Comparison of ENCODE assay signal across 19 cellular contexts in the genomic region with DNA sequence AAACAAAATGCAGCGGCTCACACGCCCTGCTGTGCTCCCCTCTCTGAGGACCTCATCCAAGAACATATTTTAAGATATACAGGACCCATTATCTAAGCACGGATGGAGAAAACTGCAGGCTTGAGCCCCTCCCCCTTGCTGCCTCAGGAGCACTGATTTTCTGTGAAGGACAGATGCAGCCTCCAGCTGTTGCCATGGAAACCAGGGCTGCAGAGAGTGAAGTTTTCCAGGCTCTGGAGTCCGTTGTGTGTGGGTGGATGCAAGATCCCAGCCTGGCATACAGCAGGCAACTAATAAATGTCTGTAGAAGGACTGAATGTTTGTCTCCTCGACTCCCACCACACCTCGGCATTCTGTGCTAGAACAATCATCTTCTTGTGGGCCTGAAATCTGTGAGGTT.
"Had no signal": no experiment of that assay in that cellular context is flagged by ENCODE, and none has a peak within 500 bp of the region (broad histone marks: within the 10 kb centered on the region; RNA-seq: fewer than 3 reads in every experiment).

No MANE protein-coding gene starts in this region.

- DNase-seq: activated CD4-positive, alpha-beta T cell treated with anti-CD3 and anti-CD28 coated beads, Interleukin-2, amount 50 U/mL, for 48 hours; activated CD4-positive, CD25-positive, alpha-beta regulatory T cell treated with anti-CD3 and anti-CD28 coated beads, Interleukin-2, amount 50 U/mL, for 72 hours; activated CD8-positive, alpha-beta memory T cell treated with anti-CD3 and anti-CD28 coated beads, Interleukin-2, amount 10 ng/mL, durations not matched to agents 7 days and 5 days; activated effector memory CD4-positive, alpha-beta T cell treated with Interleukin-2 at 50 U/mL for 16 hours; activated T-cell treated with anti-CD3 and anti-CD28 coated beads, Interleukin-2, amount 50 U/mL, for 24 hours; amniotic stem cell; brain microvascular endothelial cell; cerebellar nuclear complex; dermis blood vessel endothelial cell; endodermal cell; erythroblast; lower lobe of right lung; naive thymus-derived CD4-positive, alpha-beta T cell; stimulated activated CD4-positive, alpha-beta T cell treated with anti-CD3 and anti-CD28 coated beads, Interleukin-4, amount 100 ng/mL, for 4 hours; stomach; T-helper 9 cell; thyroid gland; uterus had no signal

- H3K4me3 ChIP-seq: lower lobe of right lung, stomach, thyroid gland, uterus had no signal

- H3K36me3 ChIP-seq: brain microvascular endothelial cell, lower lobe of right lung, stomach, thyroid gland, uterus had no signal

- ATAC-seq: activated CD8-positive, alpha-beta memory T cell treated with anti-CD3 and anti-CD28 coated beads, Interleukin-2, amount 10 ng/mL, durations not matched to agents 7 days and 5 days; lower lobe of right lung; naive thymus-derived CD4-positive, alpha-beta T cell had no signal

- H3K27ac ChIP-seq: brain microvascular endothelial cell, lower lobe of right lung, stomach, thyroid gland, uterus had no signal

- H3K4me1 Mint-ChIP-seq: activated CD8-positive, alpha-beta memory T cell treated with anti-CD3 and anti-CD28 coated beads, Interleukin-2, amount 10 ng/mL, durations not matched to agents 7 days and 5 days; activated naive CD4-positive, alpha-beta T cell treated with anti-CD3 and anti-CD28 coated beads, Interleukin-2, amount 50 U/mL, for 24 hours; endodermal cell; naive thymus-derived CD4-positive, alpha-beta T cell had no signal

- H3K4me1 ChIP-seq: lower lobe of right lung, thyroid gland, uterus had no signal

- H3K4me3 Mint-ChIP-seq: activated CD8-positive, alpha-beta memory T cell treated with anti-CD3 and anti-CD28 coated beads, Interleukin-2, amount 10 ng/mL, durations not matched to agents 7 days and 5 days; activated naive CD4-positive, alpha-beta T cell treated with anti-CD3 and anti-CD28 coated beads, Interleukin-2, amount 50 U/mL, for 24 hours; activated T-cell treated with anti-CD3 and anti-CD28 coated beads, Interleukin-2, amount 50 U/mL, for 24 hours; endodermal cell; naive thymus-derived CD4-positive, alpha-beta T cell had no signal

- H3K27me3 ChIP-seq: brain microvascular endothelial cell, uterus had no signal

- H3K36me3 Mint-ChIP-seq: activated CD8-positive, alpha-beta memory T cell treated with anti-CD3 and anti-CD28 coated beads, Interleukin-2, amount 10 ng/mL, durations not matched to agents 7 days and 5 days had no signal

- H3K27me3 Mint-ChIP-seq: activated CD8-positive, alpha-beta memory T cell treated with anti-CD3 and anti-CD28 coated beads, Interleukin-2, amount 10 ng/mL, durations not matched to agents 7 days and 5 days had no signal

- H3K9me3 ChIP-seq: lower lobe of right lung, thyroid gland, uterus had no signal

- H3K27ac Mint-ChIP-seq: activated CD8-positive, alpha-beta memory T cell treated with anti-CD3 and anti-CD28 coated beads, Interleukin-2, amount 10 ng/mL, durations not matched to agents 7 days and 5 days; activated naive CD4-positive, alpha-beta T cell treated with anti-CD3 and anti-CD28 coated beads, Interleukin-2, amount 50 U/mL, for 24 hours; activated T-cell treated with anti-CD3 and anti-CD28 coated beads, Interleukin-2, amount 50 U/mL, for 24 hours; endodermal cell; naive thymus-derived CD4-positive, alpha-beta T cell had no signal
